ENCODE assay signal across 21 cellular contexts in genomic region chr2:86768189-86768949, GRCh38. TPM values are rescaled to one million over a fixed set of nuclear protein-coding genes. Genes with fewer than 3 reads are reported as not detected.
DNase-seq lines count a peak whose midpoint lies in the region; ATAC-seq and TF ChIP-seq lines count a peak whose summit lies in the region.
"Had no signal": no experiment of that assay in that cellular context is flagged by ENCODE, and none has a peak within 500 bp of the region (broad histone marks: within the 10 kb centered on the region; RNA-seq: fewer than 3 reads in every experiment).

No MANE protein-coding gene starts in this region.

- H3K9me3 Mint-ChIP-seq in activated naive CD8-positive, alpha-beta T cell (ENCODE audit: low read depth) = no peaks in the 10 kb centered on the region
- no peaks in the 10 kb centered on the region for H3K9me3 Mint-ChIP-seq in activated naive CD8-positive, alpha-beta T cell treated with anti-CD3 and anti-CD28 coated beads, Interleukin-2, amount 50 U/mL, for 24 hours
- no peaks in the 10 kb centered on the region for H3K9me3 Mint-ChIP-seq in nephron
- H3K9me3 Mint-ChIP-seq: CD8-positive, alpha-beta T cell had no signal

- no peak for TF ChIP-seq CTCF in left ventricle myocardium inferior (IDR thresholded peaks at IDR 0.05; ENCODE audit: borderline replicate concordance)
- no peak for TF ChIP-seq CTCF in nephron (IDR thresholded peaks at IDR 0.05; ENCODE audit: unreplicated experiment in 3 of 3)
- no peak for TF ChIP-seq CTCF in transverse colon (IDR thresholded peaks at IDR 0.05)

- no peak for ATAC-seq in activated naive CD8-positive, alpha-beta T cell treated with anti-CD3 and anti-CD28 coated beads, Interleukin-2, amount 50 U/mL, for 24 hours
- ATAC-seq in HG02840 (IDR thresholded peaks at IDR 0.05; ENCODE audit: low FRiP score, unreplicated experiment) = no peak
- ATAC-seq in GM18867 (IDR thresholded peaks at IDR 0.05; ENCODE audit: unreplicated experiment) = no peak
- ATAC-seq: CD8-positive, alpha-beta T cell had no signal

- peak overlapping the region; percentile 46 for H3K27ac Mint-ChIP-seq in activated naive CD8-positive, alpha-beta T cell
- H3K27ac Mint-ChIP-seq in activated naive CD8-positive, alpha-beta T cell treated with anti-CD3 and anti-CD28 coated beads, Interleukin-2, amount 50 U/mL, for 24 hours = no peak overlapping the region
- peak overlapping the region; percentile 21 to 75 (median 50) for H3K27ac Mint-ChIP-seq in nephron
- H3K27ac Mint-ChIP-seq: CD8-positive, alpha-beta T cell had no signal

- H3K36me3 ChIP-seq in left ventricle myocardium inferior (peaks cover 68% of the 10 kb centered on the region), transverse colon (peaks cover 0 to 44% (median 6%) of the 10 kb centered on the region in 4 donors)

- intact Hi-C loops in left ventricle myocardium inferior (cut with micrococcal nuclease) (no loop called here), transverse colon (cut with DNase I; ENCODE audit: low total_unique reads) (no loop called here)

- H3K9me3 ChIP-seq in left ventricle myocardium inferior (replicated peaks) (no peaks in the 10 kb centered on the region), transverse colon (no peaks in the 10 kb centered on the region)
- H3K9me3 ChIP-seq: BLaER1 treated with 17β-estradiol and CSF1 and Interleukin-3, amounts not matched to agents 10 nM and 100 nM had no signal

- H3K4me1 ChIP-seq in left ventricle myocardium inferior (peaks cover 50% of the 10 kb centered on the region), transverse colon (peaks cover 0 to 10% (median 0%) of the 10 kb centered on the region in 4 donors)

- 89 to 100% methylated on average over 2 to 5 of the region's 5 CpGs for WGBS in transverse colon (ENCODE audit: low coverage in 1 of 2), 2 donors

- H3K27ac ChIP-seq in left ventricle myocardium inferior (replicated peaks) = peak overlapping the region; percentile 24
- H3K27ac ChIP-seq in transverse colon = no peak overlapping the region
- H3K27ac ChIP-seq: 22Rv1; BLaER1 treated with 17β-estradiol and CSF1 and Interleukin-3, amounts not matched to agents 10 nM and 100 nM had no signal

- peaks cover 31% of the 10 kb centered on the region for H3K4me1 Mint-ChIP-seq in activated naive CD8-positive, alpha-beta T cell (ENCODE audit: low read depth)
- H3K4me1 Mint-ChIP-seq in activated naive CD8-positive, alpha-beta T cell treated with anti-CD3 and anti-CD28 coated beads, Interleukin-2, amount 50 U/mL, for 24 hours = peaks cover 19% of the 10 kb centered on the region
- peaks cover 6% of the 10 kb centered on the region for H3K4me1 Mint-ChIP-seq in nephron

- no peak overlapping the region for H3K4me3 ChIP-seq in left ventricle myocardium inferior
- no peak overlapping the region for H3K4me3 ChIP-seq in transverse colon
- H3K4me3 ChIP-seq: BLaER1 treated with 17β-estradiol and CSF1 and Interleukin-3, amounts not matched to agents 10 nM and 100 nM had no signal

- in situ Hi-C loops in transverse colon (cut with MboI; ENCODE audit: low pct_ligation_motif_present in 1 of 4, low pct_unique_long_range_greater_than_20kb in 1 of 4, low sequenced_read_pairs in 3 of 4) = no loop called here

- TF ChIP-seq EP300 in transverse colon (IDR thresholded peaks at IDR 0.05; ENCODE audit: low read depth) = no peak

- no peak for DNase-seq in activated naive CD8-positive, alpha-beta T cell treated with anti-CD3 and anti-CD28 coated beads, Interleukin-2, amount 50 U/mL, for 24 hours
- DNase-seq in left ventricle myocardium inferior = no peak
- no peak for DNase-seq in transverse colon
- no peak for DNase-seq in HK-2 (ENCODE audit: unreplicated experiment)
- DNase-seq: Calu3; CD8-positive, alpha-beta T cell; KBM-7; MM.1S; NCI-H1048; NCI-H1417 treated with DMSO at 0.1 percent for 48 hours; NCI-H187; NCI-H446 treated with DMSO at 0.1 percent for 48 hours; NCI-H526 treated with DMSO at 0.1 percent for 48 hours; OCI-M1 had no signal

- no peak for TF ChIP-seq POLR2A in transverse colon (IDR thresholded peaks at IDR 0.05)

- H3K4me3 Mint-ChIP-seq in activated naive CD8-positive, alpha-beta T cell = no peak overlapping the region
- no peak overlapping the region for H3K4me3 Mint-ChIP-seq in activated naive CD8-positive, alpha-beta T cell treated with anti-CD3 and anti-CD28 coated beads, Interleukin-2, amount 50 U/mL, for 24 hours
- H3K4me3 Mint-ChIP-seq in nephron = no peak overlapping the region
- H3K4me3 Mint-ChIP-seq: CD8-positive, alpha-beta T cell had no signal

- no peaks in the 10 kb centered on the region for H3K27me3 Mint-ChIP-seq in activated naive CD8-positive, alpha-beta T cell
- no peaks in the 10 kb centered on the region for H3K27me3 Mint-ChIP-seq in activated naive CD8-positive, alpha-beta T cell treated with anti-CD3 and anti-CD28 coated beads, Interleukin-2, amount 50 U/mL, for 24 hours
- H3K27me3 Mint-ChIP-seq in nephron (ENCODE audit: low read depth) = no peaks in the 10 kb centered on the region

- H3K27me3 ChIP-seq in left ventricle myocardium inferior (ENCODE audit: low read depth) (no peaks in the 10 kb centered on the region), transverse colon (no peaks in the 10 kb centered on the region)
- H3K27me3 ChIP-seq: BLaER1 treated with 17β-estradiol and CSF1 and Interleukin-3, amounts not matched to agents 10 nM and 100 nM had no signal

- H3K36me3 Mint-ChIP-seq in activated naive CD8-positive, alpha-beta T cell = peaks cover 13% of the 10 kb centered on the region
- peaks cover 48% of the 10 kb centered on the region for H3K36me3 Mint-ChIP-seq in activated naive CD8-positive, alpha-beta T cell treated with anti-CD3 and anti-CD28 coated beads, Interleukin-2, amount 50 U/mL, for 24 hours (ENCODE audit: low read depth)
- peaks cover 48% of the 10 kb centered on the region for H3K36me3 Mint-ChIP-seq in nephron (ENCODE audit: low read depth)

RNA-seq across cellular contexts. Expression of gene CD8A, which starts 22.3 kb away (rescaled TPM):
- total RNA-seq in left ventricle myocardium inferior (0.63 TPM), transverse colon (10 to 100 TPM in 1 of 4 donors, 1 to 10 TPM in 1, under 1 TPM in 2; 0.60 to 33.3 (median 2.5) TPM)
- total RNA-seq: Daoy had no signal

RNA-seq across cellular contexts. Expression of gene RMND5A, which starts 48.3 kb away (rescaled TPM):
- 93.7 TPM for total RNA-seq in left ventricle myocardium inferior
- 10 to 100 TPM; 58.1 to 94.8 (median 72.4) TPM for total RNA-seq in transverse colon
